Comparison of ENCODE assay signal across 2 cellular contexts in genomic region chr2:58235988-58236387, GRCh38.
TF ChIP-seq lines count a peak whose summit lies in the region.

No MANE protein-coding gene starts in this region.

TF ChIP-seq in GM23338, 12 proteins besides CTCF, POLR2A, EP300 and RAD21 (continued from another document):
- TF ChIP-seq CREB1 (CRISPR knock-in tag; IDR thresholded peaks at IDR 0.05; ENCODE audit: low read depth) (no peak), JUNB (IDR thresholded peaks at IDR 0.05; ENCODE audit: unreplicated experiment) (no peak), NANOG (IDR thresholded peaks at IDR 0.05; ENCODE audit: borderline replicate concordance) (no peak), ETS1 (IDR thresholded peaks at IDR 0.05) (no peak), EZH2phosphoT487 (IDR thresholded peaks at IDR 0.05; ENCODE audit: unreplicated experiment) (no peak), ZNF462 (CRISPR knock-in tag; IDR thresholded peaks at IDR 0.05) (no peak), EZH2 (IDR thresholded peaks at IDR 0.05; ENCODE audit: low read depth, unreplicated experiment) (no peak), ZNF331 (CRISPR knock-in tag; IDR thresholded peaks at IDR 0.05; ENCODE audit: low read depth) (no peak), ZNF114 (CRISPR knock-in tag; IDR thresholded peaks at IDR 0.05) (no peak)
- TF ChIP-seq, protein P1, sequence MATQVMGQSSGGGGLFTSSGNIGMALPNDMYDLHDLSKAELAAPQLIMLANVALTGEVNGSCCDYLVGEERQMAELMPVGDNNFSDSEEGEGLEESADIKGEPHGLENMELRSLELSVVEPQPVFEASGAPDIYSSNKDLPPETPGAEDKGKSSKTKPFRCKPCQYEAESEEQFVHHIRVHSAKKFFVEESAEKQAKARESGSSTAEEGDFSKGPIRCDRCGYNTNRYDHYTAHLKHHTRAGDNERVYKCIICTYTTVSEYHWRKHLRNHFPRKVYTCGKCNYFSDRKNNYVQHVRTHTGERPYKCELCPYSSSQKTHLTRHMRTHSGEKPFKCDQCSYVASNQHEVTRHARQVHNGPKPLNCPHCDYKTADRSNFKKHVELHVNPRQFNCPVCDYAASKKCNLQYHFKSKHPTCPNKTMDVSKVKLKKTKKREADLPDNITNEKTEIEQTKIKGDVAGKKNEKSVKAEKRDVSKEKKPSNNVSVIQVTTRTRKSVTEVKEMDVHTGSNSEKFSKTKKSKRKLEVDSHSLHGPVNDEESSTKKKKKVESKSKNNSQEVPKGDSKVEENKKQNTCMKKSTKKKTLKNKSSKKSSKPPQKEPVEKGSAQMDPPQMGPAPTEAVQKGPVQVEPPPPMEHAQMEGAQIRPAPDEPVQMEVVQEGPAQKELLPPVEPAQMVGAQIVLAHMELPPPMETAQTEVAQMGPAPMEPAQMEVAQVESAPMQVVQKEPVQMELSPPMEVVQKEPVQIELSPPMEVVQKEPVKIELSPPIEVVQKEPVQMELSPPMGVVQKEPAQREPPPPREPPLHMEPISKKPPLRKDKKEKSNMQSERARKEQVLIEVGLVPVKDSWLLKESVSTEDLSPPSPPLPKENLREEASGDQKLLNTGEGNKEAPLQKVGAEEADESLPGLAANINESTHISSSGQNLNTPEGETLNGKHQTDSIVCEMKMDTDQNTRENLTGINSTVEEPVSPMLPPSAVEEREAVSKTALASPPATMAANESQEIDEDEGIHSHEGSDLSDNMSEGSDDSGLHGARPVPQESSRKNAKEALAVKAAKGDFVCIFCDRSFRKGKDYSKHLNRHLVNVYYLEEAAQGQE (IDR thresholded peaks at IDR 0.05; ENCODE audit: unreplicated experiment), result no peak

TF ChIP-seq in GM12878, 131 proteins besides CTCF, POLR2A, EP300 and RAD21 (continued from another document):
- TF ChIP-seq ZBTB33 (IDR thresholded peaks at IDR 0.05), result 0 out of 2 replicates have a peak, but pooled peaks have one; percentile 12
